ENCODE assay signal across 13 cellular contexts in genomic region chr10:64648915-64649314, GRCh38.
DNase-seq lines count a peak whose midpoint lies in the region; ATAC-seq and TF ChIP-seq lines count a peak whose summit lies in the region.
"Had no signal": no experiment of that assay in that cellular context is flagged by ENCODE, and none has a peak within 500 bp of the region (broad histone marks: within the 10 kb centered on the region; RNA-seq: fewer than 3 reads in every experiment).

No MANE protein-coding gene starts in this region.

- H3K27me3 ChIP-seq in left lung = no peaks in the 10 kb centered on the region
- H3K27me3 ChIP-seq: neutrophil had no signal

- TF ChIP-seq CTCF in left lung (IDR thresholded peaks at IDR 0.05) = no peak

- no peaks in the 10 kb centered on the region for H3K36me3 ChIP-seq in left lung
- H3K36me3 ChIP-seq: neutrophil had no signal

- no peaks in the 10 kb centered on the region for H3K9me3 ChIP-seq in left lung
- H3K9me3 ChIP-seq: neutrophil had no signal

- H3K4me1 ChIP-seq in left lung = no peaks in the 10 kb centered on the region

- H3K27ac ChIP-seq in left lung = no peak overlapping the region
- H3K27ac ChIP-seq: neutrophil had no signal

- DNase-seq in ELF-1 (ENCODE audit: low read depth, low spot score) = peak; percentile 12
- peak; percentile 6 for DNase-seq in HuH-7 (ENCODE audit: low spot score)
- peak; percentile 5 for DNase-seq in SK-N-DZ (ENCODE audit: low spot score)
- DNase-seq in left lung = no peak
- no peak for DNase-seq in stimulated activated CD4-positive, alpha-beta T cell treated with anti-CD3 and anti-CD28 coated beads, Interleukin-4, amount 100 ng/mL, for 24 hours
- DNase-seq in COLO829 (ENCODE audit: low spot score) = no peak
- no peak for DNase-seq in activated naive CD4-positive, alpha-beta T cell treated with anti-CD3 and anti-CD28 coated beads, Interleukin-2, amount 50 U/mL, for 16 hours
- DNase-seq: activated CD4-positive, alpha-beta T cell treated with anti-CD3 and anti-CD28 coated beads for 48 hours; activated naive CD8-positive, alpha-beta T cell treated with anti-CD3 and anti-CD28 coated beads, Interleukin-2, amount 10 ng/mL, durations not matched to agents 7 days and 5 days; effector memory CD4-positive, alpha-beta T cell; NCI-H510A had no signal

- intact Hi-C loops in left lung (cut with DNase I) = no loop called here

- no peak overlapping the region for H3K4me3 ChIP-seq in left lung

- peak; percentile 29 for ATAC-seq in left lung
- no peak for ATAC-seq in GM21367 (IDR thresholded peaks at IDR 0.05; ENCODE audit: unreplicated experiment)

Comparison
In these comparisons a context has a peak if more than half of its experiments do, and no peak if none do; other contexts are left out.
1. DNase-seq: peak in ELF-1 (single experiment), HuH-7 (single experiment) and SK-N-DZ (single experiment); none in left lung (0 of 2), stimulated activated CD4-positive, alpha-beta T cell treated with anti-CD3 and anti-CD28 coated beads, Interleukin-4, amount 100 ng/mL, for 24 hours (single experiment), COLO829 (single experiment) and activated naive CD4-positive, alpha-beta T cell treated with anti-CD3 and anti-CD28 coated beads, Interleukin-2, amount 50 U/mL, for 16 hours (single experiment).